ENCODE assay signal across 1 cellular context in the genomic region with DNA sequence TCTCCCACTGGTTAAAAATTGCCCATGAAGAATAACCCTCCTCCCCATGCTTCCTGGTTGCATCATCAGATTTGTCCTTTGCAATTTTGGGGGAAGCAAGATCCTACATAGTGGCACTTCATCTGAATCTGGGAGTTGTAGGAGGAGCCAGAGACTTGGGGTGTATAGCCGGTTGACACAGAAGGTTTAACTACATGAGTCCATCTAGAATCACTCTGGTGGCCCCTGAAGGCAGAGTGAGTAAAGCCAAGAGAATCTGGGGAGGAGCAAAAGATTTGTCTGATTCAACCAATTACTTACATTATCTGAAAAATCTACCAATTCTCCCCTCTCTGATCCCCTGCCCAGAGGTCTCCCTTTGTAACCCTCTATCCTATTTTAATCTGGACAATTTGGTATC.
TF ChIP-seq lines count a peak whose summit lies in the region.

No MANE protein-coding gene starts in this region.

TF ChIP-seq in GM23338, 12 proteins besides CTCF, POLR2A, EP300 and RAD21:
- TF ChIP-seq ZNF462 (CRISPR knock-in tag; IDR thresholded peaks at IDR 0.05), result no peak
- TF ChIP-seq, protein P1, sequence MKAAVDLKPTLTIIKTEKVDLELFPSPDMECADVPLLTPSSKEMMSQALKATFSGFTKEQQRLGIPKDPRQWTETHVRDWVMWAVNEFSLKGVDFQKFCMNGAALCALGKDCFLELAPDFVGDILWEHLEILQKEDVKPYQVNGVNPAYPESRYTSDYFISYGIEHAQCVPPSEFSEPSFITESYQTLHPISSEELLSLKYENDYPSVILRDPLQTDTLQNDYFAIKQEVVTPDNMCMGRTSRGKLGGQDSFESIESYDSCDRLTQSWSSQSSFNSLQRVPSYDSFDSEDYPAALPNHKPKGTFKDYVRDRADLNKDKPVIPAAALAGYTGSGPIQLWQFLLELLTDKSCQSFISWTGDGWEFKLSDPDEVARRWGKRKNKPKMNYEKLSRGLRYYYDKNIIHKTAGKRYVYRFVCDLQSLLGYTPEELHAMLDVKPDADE (IDR thresholded peaks at IDR 0.05), result no peak
- no peak for TF ChIP-seq CREB1 (CRISPR knock-in tag; IDR thresholded peaks at IDR 0.05; ENCODE audit: low read depth)
- TF ChIP-seq EZH2 (IDR thresholded peaks at IDR 0.05; ENCODE audit: low read depth, unreplicated experiment), result no peak
- no peak for TF ChIP-seq ZNF331 (CRISPR knock-in tag; IDR thresholded peaks at IDR 0.05; ENCODE audit: low read depth)
- no peak for TF ChIP-seq STAT1 (IDR thresholded peaks at IDR 0.05; ENCODE audit: unreplicated experiment)
- TF ChIP-seq EZH2phosphoT487 (IDR thresholded peaks at IDR 0.05; ENCODE audit: unreplicated experiment), result no peak
- TF ChIP-seq NANOG (IDR thresholded peaks at IDR 0.05; ENCODE audit: borderline replicate concordance), result no peak
- TF ChIP-seq POLR2AphosphoS5 (IDR thresholded peaks at IDR 0.05; ENCODE audit: low read depth), result no peak
- TF ChIP-seq JUNB (IDR thresholded peaks at IDR 0.05; ENCODE audit: unreplicated experiment), result no peak
- no peak for TF ChIP-seq ZNF114 (CRISPR knock-in tag; IDR thresholded peaks at IDR 0.05)
